Comparison of ENCODE assay signal across 22 cellular contexts in genomic region chr5:8827701-8828100, GRCh38.
DNase-seq lines count a peak whose midpoint lies in the region; ATAC-seq and TF ChIP-seq lines count a peak whose summit lies in the region.
"Had no signal": no experiment of that assay in that cellular context is flagged by ENCODE, and none has a peak within 500 bp of the region (broad histone marks: within the 10 kb centered on the region; RNA-seq: fewer than 3 reads in every experiment).

No MANE protein-coding gene starts in this region.

- H3K4me3 Mint-ChIP-seq in activated T-helper 17 cell treated with anti-CD3 and anti-CD28 coated beads, Interleukin-2, amount 50 U/mL, for 72 hours: no peak overlapping the region
- H3K4me3 Mint-ChIP-seq in stimulated activated memory B cell treated with anti-CD40 and anti-IgM and Interleukin-4, amounts not matched to agents 10 μg/mL and 1 μg/mL and 100 μg/mL, for 72 hours: no peak overlapping the region
- H3K4me3 Mint-ChIP-seq in activated T-helper 2 cell treated with anti-CD3 and anti-CD28 coated beads, Interferon-gamma antibody, Interleukin-2, Interleukin-4, amounts not matched to agents 10 μg/mL and 5 μg/mL and 100 μg/mL, durations not matched to agents 14 hours and 24 hours and 36 hours (ENCODE audit: low read depth): no peak overlapping the region
- H3K4me3 Mint-ChIP-seq: activated CD4-positive, alpha-beta T cell treated with anti-CD3 and anti-CD28 coated beads for 36 hours; activated CD8-positive, alpha-beta memory T cell treated with anti-CD3 and anti-CD28 coated beads, Interleukin-2, amount 10 ng/mL, durations not matched to agents 7 days and 5 days had no signal

- H3K4me2 ChIP-seq in GM23248 (ENCODE audit: unreplicated experiment) (no peak overlapping the region), fibroblast of lung (ENCODE audit: extremely low read depth, insufficient read depth, low read length) (no peak overlapping the region), osteoblast (ENCODE audit: insufficient read depth, low read length) (peak overlapping the region; percentile 57)

- ATAC-seq in activated T-helper 17 cell treated with anti-CD3 and anti-CD28 coated beads, Interleukin-2, amount 50 U/mL, for 72 hours (replicated peaks): no peak
- no peak for ATAC-seq in stimulated activated memory B cell treated with anti-CD40 and anti-IgM and Interleukin-4, amounts not matched to agents 10 μg/mL and 1 μg/mL and 100 μg/mL, for 72 hours
- ATAC-seq: activated CD4-positive, alpha-beta T cell treated with anti-CD3 and anti-CD28 coated beads for 36 hours; activated CD8-positive, alpha-beta memory T cell treated with anti-CD3 and anti-CD28 coated beads, Interleukin-2, amount 10 ng/mL, durations not matched to agents 7 days and 5 days; K562 had no signal

- DNase-seq in GM23248 (peak; percentile 33), adipocyte (ENCODE audit: low read depth) (peak; percentile 40), fibroblast of lung (ENCODE audit: low read depth in 2 of 2) (peak; percentile 24 to 54), osteoblast (ENCODE audit: insufficient read length, low spot score, missing footprints) (no peak), NCI-H1105 treated with DMSO at 0.1 percent for 48 hours (lab: John Stamatoyannopoulos, UW) (no peak)
- DNase-seq in activated T-helper 2 cell treated with anti-CD3 and anti-CD28 coated beads, Interferon-gamma antibody, Interleukin-2, Interleukin-4, amounts not matched to agents 10 μg/mL and 5 μg/mL and 100 μg/mL, durations not matched to agents 14 hours and 24 hours and 36 hours (ENCODE audit: low spot score): no peak
- DNase-seq: activated CD4-positive, alpha-beta T cell treated with anti-CD3 and anti-CD28 coated beads for 36 hours; activated CD8-positive, alpha-beta memory T cell treated with anti-CD3 and anti-CD28 coated beads, Interleukin-2, amount 10 ng/mL, durations not matched to agents 7 days and 5 days; activated gamma-delta T cell; anterior cingulate cortex; cortex of kidney; H7; NCI-H1048; NCI-H2107; NCI-H526; sigmoid colon; SJCRH30; stimulated activated CD4-positive, alpha-beta T cell treated with anti-CD3 and anti-CD28 coated beads, Interleukin-2, amount 100 ng/mL, for 24 hours had no signal

- no peaks in the 10 kb centered on the region for H3K27me3 Mint-ChIP-seq in activated T-helper 17 cell treated with anti-CD3 and anti-CD28 coated beads, Interleukin-2, amount 50 U/mL, for 72 hours
- H3K27me3 Mint-ChIP-seq in stimulated activated memory B cell treated with anti-CD40 and anti-IgM and Interleukin-4, amounts not matched to agents 10 μg/mL and 1 μg/mL and 100 μg/mL, for 72 hours: no peaks in the 10 kb centered on the region
- no peaks in the 10 kb centered on the region for H3K27me3 Mint-ChIP-seq in activated T-helper 2 cell treated with anti-CD3 and anti-CD28 coated beads, Interferon-gamma antibody, Interleukin-2, Interleukin-4, amounts not matched to agents 10 μg/mL and 5 μg/mL and 100 μg/mL, durations not matched to agents 14 hours and 24 hours and 36 hours (ENCODE audit: low read depth)
- H3K27me3 Mint-ChIP-seq: activated CD4-positive, alpha-beta T cell treated with anti-CD3 and anti-CD28 coated beads for 36 hours; activated CD8-positive, alpha-beta memory T cell treated with anti-CD3 and anti-CD28 coated beads, Interleukin-2, amount 10 ng/mL, durations not matched to agents 7 days and 5 days had no signal

- no peaks in the 10 kb centered on the region for H3K9me2 ChIP-seq in GM23248 (ENCODE audit: insufficient read depth)

- H3K27ac Mint-ChIP-seq in activated T-helper 17 cell treated with anti-CD3 and anti-CD28 coated beads, Interleukin-2, amount 50 U/mL, for 72 hours: no peak overlapping the region
- no peak overlapping the region for H3K27ac Mint-ChIP-seq in stimulated activated memory B cell treated with anti-CD40 and anti-IgM and Interleukin-4, amounts not matched to agents 10 μg/mL and 1 μg/mL and 100 μg/mL, for 72 hours
- H3K27ac Mint-ChIP-seq in activated T-helper 2 cell treated with anti-CD3 and anti-CD28 coated beads, Interferon-gamma antibody, Interleukin-2, Interleukin-4, amounts not matched to agents 10 μg/mL and 5 μg/mL and 100 μg/mL, durations not matched to agents 14 hours and 24 hours and 36 hours: no peak overlapping the region
- H3K27ac Mint-ChIP-seq: activated CD4-positive, alpha-beta T cell treated with anti-CD3 and anti-CD28 coated beads for 36 hours; activated CD8-positive, alpha-beta memory T cell treated with anti-CD3 and anti-CD28 coated beads, Interleukin-2, amount 10 ng/mL, durations not matched to agents 7 days and 5 days had no signal

- in situ Hi-C loops in GM23248 (cut with MboI): no loop called here

- no peaks in the 10 kb centered on the region for H3K36me3 Mint-ChIP-seq in activated T-helper 17 cell treated with anti-CD3 and anti-CD28 coated beads, Interleukin-2, amount 50 U/mL, for 72 hours (ENCODE audit: low read depth)
- H3K36me3 Mint-ChIP-seq in stimulated activated memory B cell treated with anti-CD40 and anti-IgM and Interleukin-4, amounts not matched to agents 10 μg/mL and 1 μg/mL and 100 μg/mL, for 72 hours: no peaks in the 10 kb centered on the region
- no peaks in the 10 kb centered on the region for H3K36me3 Mint-ChIP-seq in activated T-helper 2 cell treated with anti-CD3 and anti-CD28 coated beads, Interferon-gamma antibody, Interleukin-2, Interleukin-4, amounts not matched to agents 10 μg/mL and 5 μg/mL and 100 μg/mL, durations not matched to agents 14 hours and 24 hours and 36 hours (ENCODE audit: low read depth)
- H3K36me3 Mint-ChIP-seq: activated CD8-positive, alpha-beta memory T cell treated with anti-CD3 and anti-CD28 coated beads, Interleukin-2, amount 10 ng/mL, durations not matched to agents 7 days and 5 days had no signal

- H3K36me3 ChIP-seq in GM23248 (ENCODE audit: low read depth) (no peaks in the 10 kb centered on the region), adipocyte (ENCODE audit: control insufficient read depth, insufficient read depth, low read length, severe bottlenecking) (no peaks in the 10 kb centered on the region), fibroblast of lung (ENCODE audit: control insufficient read depth, insufficient read depth, low read length) (no peaks in the 10 kb centered on the region), osteoblast (ENCODE audit: insufficient read depth, low read length) (no peaks in the 10 kb centered on the region)
- H3K36me3 ChIP-seq: sigmoid colon, SJCRH30 had no signal

- no peak overlapping the region for H3K9ac ChIP-seq in GM23248
- H3K9ac ChIP-seq in adipocyte (ENCODE audit: low read length): no peak overlapping the region
- H3K9ac ChIP-seq in fibroblast of lung (ENCODE audit: insufficient read depth, low read length): no peak overlapping the region
- H3K9ac ChIP-seq: parathyroid adenoma had no signal

- no peaks in the 10 kb centered on the region for H3K9me3 ChIP-seq in GM23248 (ENCODE audit: low read depth)
- no peaks in the 10 kb centered on the region for H3K9me3 ChIP-seq in adipocyte (ENCODE audit: control insufficient read depth, low read length)
- H3K9me3 ChIP-seq in fibroblast of lung (ENCODE audit: control insufficient read depth, insufficient read depth, low read depth, low read length): no peaks in the 10 kb centered on the region
- no peaks in the 10 kb centered on the region for H3K9me3 ChIP-seq in osteoblast (ENCODE audit: low read depth, low read length)
- H3K9me3 ChIP-seq: sigmoid colon, SJCRH30 had no signal

- H2AFZ ChIP-seq in GM23248 (no peak overlapping the region), fibroblast of lung (ENCODE audit: low read length) (peak overlapping the region; percentile 46), osteoblast (ENCODE audit: low read length) (peak overlapping the region; percentile 67)
- H2AFZ ChIP-seq: parathyroid adenoma had no signal

- H3F3A ChIP-seq in GM23248 (ENCODE audit: insufficient read depth): peaks cover 50% of the 10 kb centered on the region

- peaks cover 69% of the 10 kb centered on the region for H3K4me1 ChIP-seq in GM23248 (ENCODE audit: insufficient read depth)
- H3K4me1 ChIP-seq in adipocyte (ENCODE audit: control insufficient read depth, insufficient read depth, low read length): peaks cover 46% of the 10 kb centered on the region
- H3K4me1 ChIP-seq in fibroblast of lung (ENCODE audit: control insufficient read depth, extremely low read depth, insufficient read depth, low read length): peaks cover 24% of the 10 kb centered on the region
- H3K4me1 ChIP-seq in osteoblast (ENCODE audit: insufficient read depth, low read length): peaks cover 55% of the 10 kb centered on the region
- H3K4me1 ChIP-seq: parathyroid adenoma had no signal

- no peaks in the 10 kb centered on the region for H3K4me1 Mint-ChIP-seq in activated T-helper 17 cell treated with anti-CD3 and anti-CD28 coated beads, Interleukin-2, amount 50 U/mL, for 72 hours
- H3K4me1 Mint-ChIP-seq in stimulated activated memory B cell treated with anti-CD40 and anti-IgM and Interleukin-4, amounts not matched to agents 10 μg/mL and 1 μg/mL and 100 μg/mL, for 72 hours: no peaks in the 10 kb centered on the region
- no peaks in the 10 kb centered on the region for H3K4me1 Mint-ChIP-seq in activated T-helper 2 cell treated with anti-CD3 and anti-CD28 coated beads, Interferon-gamma antibody, Interleukin-2, Interleukin-4, amounts not matched to agents 10 μg/mL and 5 μg/mL and 100 μg/mL, durations not matched to agents 14 hours and 24 hours and 36 hours (ENCODE audit: low read depth)
- H3K4me1 Mint-ChIP-seq: activated CD4-positive, alpha-beta T cell treated with anti-CD3 and anti-CD28 coated beads for 36 hours; activated CD8-positive, alpha-beta memory T cell treated with anti-CD3 and anti-CD28 coated beads, Interleukin-2, amount 10 ng/mL, durations not matched to agents 7 days and 5 days had no signal

- no peaks in the 10 kb centered on the region for H3K9me3 Mint-ChIP-seq in activated T-helper 17 cell treated with anti-CD3 and anti-CD28 coated beads, Interleukin-2, amount 50 U/mL, for 72 hours
- peaks cover 9% of the 10 kb centered on the region for H3K9me3 Mint-ChIP-seq in stimulated activated memory B cell treated with anti-CD40 and anti-IgM and Interleukin-4, amounts not matched to agents 10 μg/mL and 1 μg/mL and 100 μg/mL, for 72 hours
- peaks cover 14% of the 10 kb centered on the region for H3K9me3 Mint-ChIP-seq in activated T-helper 2 cell treated with anti-CD3 and anti-CD28 coated beads, Interferon-gamma antibody, Interleukin-2, Interleukin-4, amounts not matched to agents 10 μg/mL and 5 μg/mL and 100 μg/mL, durations not matched to agents 14 hours and 24 hours and 36 hours

- H3K79me2 ChIP-seq in GM23248 (ENCODE audit: insufficient read depth) (no peaks in the 10 kb centered on the region), fibroblast of lung (ENCODE audit: control insufficient read depth, insufficient read depth, low read length) (no peaks in the 10 kb centered on the region), osteoblast (ENCODE audit: insufficient read depth, low read length) (no peaks in the 10 kb centered on the region)
- H3K79me2 ChIP-seq: parathyroid adenoma had no signal

- H3K27me3 ChIP-seq in GM23248 (replicated peaks; ENCODE audit: insufficient read depth): no peaks in the 10 kb centered on the region
- H3K27me3 ChIP-seq in adipocyte (replicated peaks; ENCODE audit: control insufficient read depth, insufficient read depth, low read length): no peaks in the 10 kb centered on the region
- H3K27me3 ChIP-seq in fibroblast of lung (ENCODE audit: control insufficient read depth, insufficient read depth, low read length): no peaks in the 10 kb centered on the region
- no peaks in the 10 kb centered on the region for H3K27me3 ChIP-seq in osteoblast (ENCODE audit: insufficient read depth, low read length)
- H3K27me3 ChIP-seq: sigmoid colon, SJCRH30 had no signal

- WGBS in GM23248 (ENCODE audit: low coverage in 1 of 2, low lambda C conversion rate in 2 of 2, missing lambda C conversion rate in 2 of 2), 2 experiments: 81 to 89% methylated on average over 4 of the region's 4 CpGs

- no peak overlapping the region for H3K27ac ChIP-seq in GM23248
- peak overlapping the region; percentile 67 for H3K27ac ChIP-seq in fibroblast of lung (ENCODE audit: insufficient read depth, low read length)
- peak overlapping the region; percentile 83 for H3K27ac ChIP-seq in osteoblast (ENCODE audit: low read depth, low read length)
- H3K27ac ChIP-seq: parathyroid adenoma, SJCRH30 had no signal

- intact Hi-C loops in activated T-helper 2 cell treated with anti-CD3 and anti-CD28 coated beads, Interferon-gamma antibody, Interleukin-2, Interleukin-4, amounts not matched to agents 10 μg/mL and 5 μg/mL and 100 μg/mL, durations not matched to agents 14 hours and 24 hours and 36 hours (cut with micrococcal nuclease): no loop called here

- H3K4me3 ChIP-seq in GM23248 (no peak overlapping the region), adipocyte (ENCODE audit: low read length) (no peak overlapping the region), fibroblast of lung (replicated peaks in 1 of 4; ENCODE audit: control extremely low read depth in 1 of 4, insufficient read depth in 1 of 4, low read depth in 3 of 4, low read length in 4 of 4) (no peak overlapping the region), osteoblast (ENCODE audit: insufficient read depth, low read length) (peak overlapping the region; percentile 43)
- H3K4me3 ChIP-seq: K562, sigmoid colon, SJCRH30 had no signal

- TF ChIP-seq CTCF in fibroblast of lung (conservative IDR thresholded peaks at IDR 0.05 in 1 of 2, IDR thresholded peaks at IDR 0.05 in 1 of 2; ENCODE audit: low read depth in 1 of 2, low read length in 2 of 2) (no peak), osteoblast (IDR thresholded peaks at IDR 0.05; ENCODE audit: extremely low read depth, low read depth, low read length) (no peak)

- H4K20me1 ChIP-seq in GM23248 (ENCODE audit: insufficient read depth) (no peaks in the 10 kb centered on the region), fibroblast of lung (ENCODE audit: control insufficient read depth, extremely low read depth, insufficient read depth, low read length) (no peaks in the 10 kb centered on the region), osteoblast (ENCODE audit: insufficient read depth, low read length) (no peaks in the 10 kb centered on the region)

Comparison
In these comparisons a context has a peak if more than half of its experiments do, and no peak if none do; other contexts are left out.
1. DNase-seq: peak in GM23248 (single experiment), adipocyte (single experiment) and fibroblast of lung (2 of 2); none in osteoblast (single experiment), NCI-H1105 treated with DMSO at 0.1 percent for 48 hours (single experiment) and activated T-helper 2 cell treated with anti-CD3 and anti-CD28 coated beads, Interferon-gamma antibody, Interleukin-2, Interleukin-4, amounts not matched to agents 10 μg/mL and 5 μg/mL and 100 μg/mL, durations not matched to agents 14 hours and 24 hours and 36 hours (single experiment).